Comparison of ENCODE assay signal across 20 cellular contexts in genomic region chr2:65373365-65373918, GRCh38. TPM values are rescaled to one million over a fixed set of nuclear protein-coding genes. Genes with fewer than 3 reads are reported as not detected.
DNase-seq lines count a peak whose midpoint lies in the region; TF ChIP-seq lines count a peak whose summit lies in the region.
"Had no signal": no experiment of that assay in that cellular context is flagged by ENCODE, and none has a peak within 500 bp of the region (broad histone marks: within the 10 kb centered on the region; RNA-seq: fewer than 3 reads in every experiment).

No MANE protein-coding gene starts in this region.

- WGBS in endodermal cell (ENCODE audit: insufficient coverage in 1 of 2, insufficient read length in 1 of 2), 2 experiments: 33% methylated on average over 1 of the region's 1 CpG; no CpG with 5 or more reads in 1 of the 2 experiments
- WGBS in smooth muscle cell (ENCODE audit: low lambda C conversion rate): 10% methylated on average over 1 of the region's 1 CpG

- H3F3A ChIP-seq in smooth muscle cell (ENCODE audit: low read depth): peaks cover 5% of the 10 kb centered on the region

- no peak overlapping the region for H3K27ac ChIP-seq in OCI-LY7 (ENCODE audit: low read depth, low read length, poor library complexity, severe bottlenecking)
- no peak overlapping the region for H3K27ac ChIP-seq in endodermal cell (ENCODE audit: low read depth, low read length)
- H3K27ac ChIP-seq in smooth muscle cell (ENCODE audit: low read depth): peak overlapping the region; percentile 41
- H3K27ac ChIP-seq: BLaER1, Peyer's patch had no signal

- POLR2A ChIA-PET in OCI-LY7 (lab: Charles Lee): interaction anchor here (0.8 to 8.0 kb wide), 14 partner anchors 9 to 63 kb away, joined by 3 to 104 read pairs (median 4); no protein-coding TSS in a partner anchor

- H3K4me2 ChIP-seq in OCI-LY7 (ENCODE audit: low read length) (peak overlapping the region; percentile 77), smooth muscle cell (no peak overlapping the region)
- H3K4me2 ChIP-seq: SK-N-SH had no signal

- H2AFZ ChIP-seq in OCI-LY7 (ENCODE audit: low read length) (no peak overlapping the region), smooth muscle cell (ENCODE audit: low read depth) (no peak overlapping the region)

- H3K4me3 Mint-ChIP-seq in endodermal cell: peak overlapping the region; percentile 0
- H3K4me3 Mint-ChIP-seq: IgD-negative memory B cell had no signal

- H4K20me1 ChIP-seq in OCI-LY7 (ENCODE audit: insufficient read depth, low read length) (no peaks in the 10 kb centered on the region), smooth muscle cell (ENCODE audit: low read depth) (peaks cover 91% of the 10 kb centered on the region)

- no peaks in the 10 kb centered on the region for H3K9me3 Mint-ChIP-seq in endodermal cell
- H3K9me3 Mint-ChIP-seq: IgD-negative memory B cell had no signal

- CTCF ChIA-PET in OCI-LY7 (lab: Charles Lee; ENCODE audit: unreplicated experiment): interaction anchor here (1.1 to 1.9 kb wide), 2 partner anchors 10 to 16 kb away, joined by 4 to 7 read pairs; no protein-coding TSS in a partner anchor

- no peak overlapping the region for H3K4me3 ChIP-seq in OCI-LY7 (ENCODE audit: low read depth, low read length, poor library complexity, severe bottlenecking)
- peak overlapping the region; percentile 57 for H3K4me3 ChIP-seq in endodermal cell (ENCODE audit: low read length)
- H3K4me3 ChIP-seq in smooth muscle cell: no peak overlapping the region
- no peak overlapping the region for H3K4me3 ChIP-seq in MG63
- H3K4me3 ChIP-seq: BLaER1, Peyer's patch had no signal

- H3K27me3 Mint-ChIP-seq in endodermal cell (ENCODE audit: insufficient read depth): no peaks in the 10 kb centered on the region

- peak; percentile 56 for DNase-seq in DMS53 treated with DMSO at 0.1 percent for 48 hours (lab: John Stamatoyannopoulos, UW; ENCODE audit: unreplicated experiment)
- no peak for DNase-seq in OCI-LY7 (ENCODE audit: low spot score)
- no peak for DNase-seq in endodermal cell
- DNase-seq in smooth muscle cell (lab: John Stamatoyannopoulos, UW; ENCODE audit: unreplicated experiment): no peak
- no peak for DNase-seq in KG1 (lab: John Stamatoyannopoulos, UW)
- DNase-seq in MG63: no peak
- no peak for DNase-seq in erythroblast (lab: John Stamatoyannopoulos, UW)
- DNase-seq: COR-L47; DMS79; H7; NCI-H1092; NCI-H1694 treated with DMSO at 0.1 percent for 48 hours; NCI-H345; NCI-H526 treated with DMSO at 0.1 percent for 48 hours; NK-92 treated with Interleukin-12 subunit alpha and Interleukin-12 subunit beta, amount 100 ng/mL, for 24 hours; Peyer's patch; Right ventricle myocardium superior; SK-N-SH had no signal

- intact Hi-C loops in OCI-LY7 (cut with micrococcal nuclease; ENCODE audit: unreplicated experiment): no loop called here

- peaks cover 80% of the 10 kb centered on the region for H3K4me1 Mint-ChIP-seq in endodermal cell

- TF ChIP-seq CTCF in OCI-LY7 (conservative IDR thresholded peaks at IDR 0.05; ENCODE audit: low read length) (no peak), endodermal cell (conservative IDR thresholded peaks at IDR 0.05) (no peak), smooth muscle cell (IDR thresholded peaks at IDR 0.05; ENCODE audit: borderline replicate concordance, insufficient read depth, poor library complexity, severe bottlenecking) (no peak)

- no peak for TF ChIP-seq POLR2A in erythroblast (IDR thresholded peaks at IDR 0.05; ENCODE audit: low read length)

- no peaks in the 10 kb centered on the region for H3K9me3 ChIP-seq in OCI-LY7 (ENCODE audit: low read length)
- H3K9me3 ChIP-seq in endodermal cell (ENCODE audit: control insufficient read depth, low read length): no peaks in the 10 kb centered on the region
- no peaks in the 10 kb centered on the region for H3K9me3 ChIP-seq in smooth muscle cell (replicated peaks; ENCODE audit: low read depth)
- no peaks in the 10 kb centered on the region for H3K9me3 ChIP-seq in MG63
- H3K9me3 ChIP-seq: BLaER1, Peyer's patch, SK-N-SH had no signal

- peak overlapping the region; percentile 68 for H3K27ac Mint-ChIP-seq in endodermal cell
- H3K27ac Mint-ChIP-seq: IgD-negative memory B cell had no signal

- H3K27me3 ChIP-seq in endodermal cell (ENCODE audit: control insufficient read depth, insufficient read depth, low read length, poor library complexity, severe bottlenecking): no peaks in the 10 kb centered on the region
- H3K27me3 ChIP-seq in smooth muscle cell (ENCODE audit: low read depth): no peaks in the 10 kb centered on the region
- no peaks in the 10 kb centered on the region for H3K27me3 ChIP-seq in MG63
- H3K27me3 ChIP-seq: BLaER1, Peyer's patch had no signal

- H3K4me1 ChIP-seq in OCI-LY7 (ENCODE audit: insufficient read depth, low read length, poor library complexity, severe bottlenecking) (peaks cover 85% of the 10 kb centered on the region), endodermal cell (ENCODE audit: control insufficient read depth, insufficient read depth, low read length) (peaks cover 52% of the 10 kb centered on the region), smooth muscle cell (ENCODE audit: low read depth) (peaks cover 46% of the 10 kb centered on the region)

- H3K9me2 ChIP-seq in OCI-LY7 (ENCODE audit: insufficient read depth, low read length): no peaks in the 10 kb centered on the region
- H3K9me2 ChIP-seq: SK-N-SH had no signal

- H3K36me3 ChIP-seq in OCI-LY7 (ENCODE audit: insufficient read depth, low read length) (peaks cover 8% of the 10 kb centered on the region; the same call in 1 of the 2 replicates), endodermal cell (ENCODE audit: control insufficient read depth, insufficient read depth, low read length) (peaks cover 25% of the 10 kb centered on the region), smooth muscle cell (ENCODE audit: low read depth) (no peaks in the 10 kb centered on the region), MG63 (no peaks in the 10 kb centered on the region)
- H3K36me3 ChIP-seq: BLaER1, Peyer's patch had no signal

- no peaks in the 10 kb centered on the region for H3K36me3 Mint-ChIP-seq in endodermal cell (ENCODE audit: low read depth)

- BruUV-seq in OCI-LY7 (replicated peaks; lab: Mats Ljungman, UMichigan): no TSS peak

- H3K9ac ChIP-seq in endodermal cell (ENCODE audit: extremely low read depth, low read length, poor library complexity, severe bottlenecking): no peak overlapping the region
- H3K9ac ChIP-seq in smooth muscle cell (ENCODE audit: low read depth): no peak overlapping the region
- H3K9ac ChIP-seq: BLaER1, SK-N-SH had no signal

- H3K79me2 ChIP-seq in OCI-LY7 (ENCODE audit: insufficient read depth, low read depth, low read length) (peaks cover 39% of the 10 kb centered on the region; the same call in 1 of the 2 replicates), smooth muscle cell (ENCODE audit: low read depth) (peaks cover 90% of the 10 kb centered on the region)

RNA-seq across cellular contexts. Expression of gene SPRED2, which starts 59.0 kb away (rescaled TPM):
- total RNA-seq in OCI-LY7 (2014; rRNA removed; shearing (Covaris generic)): 4.9 and 8.0 TPM in 2 replicates
- total RNA-seq in OCI-LY7 (2022) (41.9 and 49.1 TPM in 2 replicates), endodermal cell (10 to 100 TPM; 60.3 to 70.1 TPM), smooth muscle cell (18.3 and 21.3 TPM in 2 replicates)
- 29.4 TPM for polyA plus RNA-seq in endodermal cell (2013, experiment 1 of 2)
- 27.9 TPM for polyA plus RNA-seq in endodermal cell (2013, experiment 2 of 2)
- 23.0 and 23.7 TPM in 2 replicates for polyA plus RNA-seq in smooth muscle cell
- total RNA-seq in MG63 (2014; rRNA removed; shearing (Covaris generic); ENCODE audit: low replicate concordance): 1.7 and 3.8 TPM in 2 replicates
